ENCODE assay signal across 1 cellular context in genomic region chr1:47507921-47508894, GRCh38.
TF ChIP-seq lines count a peak whose summit lies in the region.

No MANE protein-coding gene starts in this region.

TF ChIP-seq in HepG2, 621 proteins besides CTCF, POLR2A, EP300 and RAD21 (continued from another document):
- TF ChIP-seq, protein P1, sequence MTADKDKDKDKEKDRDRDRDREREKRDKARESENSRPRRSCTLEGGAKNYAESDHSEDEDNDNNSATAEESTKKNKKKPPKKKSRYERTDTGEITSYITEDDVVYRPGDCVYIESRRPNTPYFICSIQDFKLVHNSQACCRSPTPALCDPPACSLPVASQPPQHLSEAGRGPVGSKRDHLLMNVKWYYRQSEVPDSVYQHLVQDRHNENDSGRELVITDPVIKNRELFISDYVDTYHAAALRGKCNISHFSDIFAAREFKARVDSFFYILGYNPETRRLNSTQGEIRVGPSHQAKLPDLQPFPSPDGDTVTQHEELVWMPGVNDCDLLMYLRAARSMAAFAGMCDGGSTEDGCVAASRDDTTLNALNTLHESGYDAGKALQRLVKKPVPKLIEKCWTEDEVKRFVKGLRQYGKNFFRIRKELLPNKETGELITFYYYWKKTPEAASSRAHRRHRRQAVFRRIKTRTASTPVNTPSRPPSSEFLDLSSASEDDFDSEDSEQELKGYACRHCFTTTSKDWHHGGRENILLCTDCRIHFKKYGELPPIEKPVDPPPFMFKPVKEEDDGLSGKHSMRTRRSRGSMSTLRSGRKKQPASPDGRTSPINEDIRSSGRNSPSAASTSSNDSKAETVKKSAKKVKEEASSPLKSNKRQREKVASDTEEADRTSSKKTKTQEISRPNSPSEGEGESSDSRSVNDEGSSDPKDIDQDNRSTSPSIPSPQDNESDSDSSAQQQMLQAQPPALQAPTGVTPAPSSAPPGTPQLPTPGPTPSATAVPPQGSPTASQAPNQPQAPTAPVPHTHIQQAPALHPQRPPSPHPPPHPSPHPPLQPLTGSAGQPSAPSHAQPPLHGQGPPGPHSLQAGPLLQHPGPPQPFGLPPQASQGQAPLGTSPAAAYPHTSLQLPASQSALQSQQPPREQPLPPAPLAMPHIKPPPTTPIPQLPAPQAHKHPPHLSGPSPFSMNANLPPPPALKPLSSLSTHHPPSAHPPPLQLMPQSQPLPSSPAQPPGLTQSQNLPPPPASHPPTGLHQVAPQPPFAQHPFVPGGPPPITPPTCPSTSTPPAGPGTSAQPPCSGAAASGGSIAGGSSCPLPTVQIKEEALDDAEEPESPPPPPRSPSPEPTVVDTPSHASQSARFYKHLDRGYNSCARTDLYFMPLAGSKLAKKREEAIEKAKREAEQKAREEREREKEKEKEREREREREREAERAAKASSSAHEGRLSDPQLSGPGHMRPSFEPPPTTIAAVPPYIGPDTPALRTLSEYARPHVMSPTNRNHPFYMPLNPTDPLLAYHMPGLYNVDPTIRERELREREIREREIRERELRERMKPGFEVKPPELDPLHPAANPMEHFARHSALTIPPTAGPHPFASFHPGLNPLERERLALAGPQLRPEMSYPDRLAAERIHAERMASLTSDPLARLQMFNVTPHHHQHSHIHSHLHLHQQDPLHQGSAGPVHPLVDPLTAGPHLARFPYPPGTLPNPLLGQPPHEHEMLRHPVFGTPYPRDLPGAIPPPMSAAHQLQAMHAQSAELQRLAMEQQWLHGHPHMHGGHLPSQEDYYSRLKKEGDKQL (CRISPR knock-in tag; IDR thresholded peaks at IDR 0.05; ENCODE audit: low read depth), result no peak
- TF ChIP-seq, protein P2, sequence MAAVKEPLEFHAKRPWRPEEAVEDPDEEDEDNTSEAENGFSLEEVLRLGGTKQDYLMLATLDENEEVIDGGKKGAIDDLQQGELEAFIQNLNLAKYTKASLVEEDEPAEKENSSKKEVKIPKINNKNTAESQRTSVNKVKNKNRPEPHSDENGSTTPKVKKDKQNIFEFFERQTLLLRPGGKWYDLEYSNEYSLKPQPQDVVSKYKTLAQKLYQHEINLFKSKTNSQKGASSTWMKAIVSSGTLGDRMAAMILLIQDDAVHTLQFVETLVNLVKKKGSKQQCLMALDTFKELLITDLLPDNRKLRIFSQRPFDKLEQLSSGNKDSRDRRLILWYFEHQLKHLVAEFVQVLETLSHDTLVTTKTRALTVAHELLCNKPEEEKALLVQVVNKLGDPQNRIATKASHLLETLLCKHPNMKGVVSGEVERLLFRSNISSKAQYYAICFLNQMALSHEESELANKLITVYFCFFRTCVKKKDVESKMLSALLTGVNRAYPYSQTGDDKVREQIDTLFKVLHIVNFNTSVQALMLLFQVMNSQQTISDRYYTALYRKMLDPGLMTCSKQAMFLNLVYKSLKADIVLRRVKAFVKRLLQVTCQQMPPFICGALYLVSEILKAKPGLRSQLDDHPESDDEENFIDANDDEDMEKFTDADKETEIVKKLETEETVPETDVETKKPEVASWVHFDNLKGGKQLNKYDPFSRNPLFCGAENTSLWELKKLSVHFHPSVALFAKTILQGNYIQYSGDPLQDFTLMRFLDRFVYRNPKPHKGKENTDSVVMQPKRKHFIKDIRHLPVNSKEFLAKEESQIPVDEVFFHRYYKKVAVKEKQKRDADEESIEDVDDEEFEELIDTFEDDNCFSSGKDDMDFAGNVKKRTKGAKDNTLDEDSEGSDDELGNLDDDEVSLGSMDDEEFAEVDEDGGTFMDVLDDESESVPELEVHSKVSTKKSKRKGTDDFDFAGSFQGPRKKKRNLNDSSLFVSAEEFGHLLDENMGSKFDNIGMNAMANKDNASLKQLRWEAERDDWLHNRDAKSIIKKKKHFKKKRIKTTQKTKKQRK (IDR thresholded peaks at IDR 0.05; ENCODE audit: low read length), result no peak
- TF ChIP-seq KDM4B (CRISPR knock-in tag; IDR thresholded peaks at IDR 0.05), result no peak
- no peak for TF ChIP-seq SIX1 (CRISPR knock-in tag; IDR thresholded peaks at IDR 0.05; ENCODE audit: borderline replicate concordance)
- TF ChIP-seq, protein P3, sequence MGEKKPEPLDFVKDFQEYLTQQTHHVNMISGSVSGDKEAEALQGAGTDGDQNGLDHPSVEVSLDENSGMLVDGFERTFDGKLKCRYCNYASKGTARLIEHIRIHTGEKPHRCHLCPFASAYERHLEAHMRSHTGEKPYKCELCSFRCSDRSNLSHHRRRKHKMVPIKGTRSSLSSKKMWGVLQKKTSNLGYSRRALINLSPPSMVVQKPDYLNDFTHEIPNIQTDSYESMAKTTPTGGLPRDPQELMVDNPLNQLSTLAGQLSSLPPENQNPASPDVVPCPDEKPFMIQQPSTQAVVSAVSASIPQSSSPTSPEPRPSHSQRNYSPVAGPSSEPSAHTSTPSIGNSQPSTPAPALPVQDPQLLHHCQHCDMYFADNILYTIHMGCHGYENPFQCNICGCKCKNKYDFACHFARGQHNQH (CRISPR knock-in tag; IDR thresholded peaks at IDR 0.05), result no peak
- TF ChIP-seq NCOR1 (IDR thresholded peaks at IDR 0.05; ENCODE audit: borderline replicate concordance, low read length), result no peak
- TF ChIP-seq NR2F2 (IDR thresholded peaks at IDR 0.05; ENCODE audit: borderline replicate concordance, low read depth), result peak; percentile 46; the same call in 1 of the 2 replicates
- TF ChIP-seq PTBP1 (IDR thresholded peaks at IDR 0.05; ENCODE audit: low read depth, low read length, poor library complexity, severe bottlenecking), result no peak
- no peak for TF ChIP-seq RNF2 (conservative IDR thresholded peaks at IDR 0.05; ENCODE audit: low read depth)
- TF ChIP-seq NR2C2 (CRISPR knock-in tag; IDR thresholded peaks at IDR 0.05; ENCODE audit: borderline replicate concordance), result 0 out of 2 replicates have a peak, but pooled peaks have one; percentile 32
- 0 out of 2 replicates have a peak, but pooled peaks have one; percentile 34 for TF ChIP-seq ZNF724P (CRISPR knock-in tag; IDR thresholded peaks at IDR 0.05; ENCODE audit: borderline replicate concordance)
- TF ChIP-seq ZNF605 (CRISPR knock-in tag; IDR thresholded peaks at IDR 0.05), result no peak
